ENCODE assay signal across 15 cellular contexts in the genomic region with DNA sequence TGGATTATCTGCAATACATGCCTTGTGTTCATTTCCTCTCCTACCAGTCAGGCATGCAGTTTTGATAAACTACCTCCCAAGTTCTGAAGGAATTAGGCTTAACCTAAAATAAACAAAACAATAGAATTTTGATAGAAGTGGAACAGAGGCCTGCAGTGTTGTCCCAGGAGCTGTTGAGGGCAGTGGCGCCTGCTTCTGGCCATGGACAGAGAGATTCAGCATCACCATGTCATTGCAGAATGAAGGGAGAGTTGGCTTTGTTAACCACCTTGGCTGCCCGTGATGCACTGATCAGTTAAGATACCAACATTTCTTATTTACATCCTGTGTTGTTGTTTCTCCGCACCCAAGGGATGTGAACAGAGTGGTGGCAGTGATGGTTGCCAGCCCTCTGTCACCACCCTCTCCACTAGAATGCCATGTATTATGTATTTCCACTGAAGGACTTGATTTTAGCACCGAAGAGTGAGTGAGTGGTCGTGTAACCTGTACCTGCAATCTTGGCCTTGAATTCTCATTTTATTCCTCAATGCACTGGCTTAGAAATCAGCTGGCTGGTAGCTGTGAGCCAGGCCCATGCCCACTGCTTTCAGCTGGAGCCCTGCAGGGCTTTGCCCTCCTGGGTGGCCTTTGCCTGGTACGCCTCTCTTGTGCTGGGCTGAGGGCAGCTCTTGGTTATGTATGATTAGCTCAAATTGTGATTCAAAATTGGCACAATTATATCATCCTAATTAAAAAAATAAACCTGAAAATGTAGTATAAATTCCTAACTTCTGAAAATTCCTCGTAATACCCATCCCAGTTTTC. TPM values are rescaled to one million over a fixed set of nuclear protein-coding genes. Genes with fewer than 3 reads are reported as not detected.
DNase-seq lines count a peak whose midpoint lies in the region; ATAC-seq, FAIRE-seq and TF ChIP-seq lines count a peak whose summit lies in the region.
"Had no signal": no experiment of that assay in that cellular context is flagged by ENCODE, and none has a peak within 500 bp of the region (broad histone marks: within the 10 kb centered on the region; RNA-seq: fewer than 3 reads in every experiment).

No MANE protein-coding gene starts in this region.

- no peak overlapping the region for H3K27ac ChIP-seq in CD4-positive, alpha-beta T cell (ENCODE audit: low read depth, low read length)
- no peak overlapping the region for H3K27ac ChIP-seq in astrocyte (ENCODE audit: low read depth, low read length)

- H3K4me3 Mint-ChIP-seq in CD4-positive, alpha-beta T cell = peak overlapping the region; percentile 21
- H3K4me3 Mint-ChIP-seq in astrocyte (ENCODE audit: unreplicated experiment) = no peak overlapping the region
- H3K4me3 Mint-ChIP-seq: effector memory CD8-positive, alpha-beta T cell had no signal

- peaks cover 6% of the 10 kb centered on the region for H3K4me1 ChIP-seq in astrocyte (ENCODE audit: insufficient read depth, low read length)

- H3K79me2 ChIP-seq in astrocyte (ENCODE audit: insufficient read depth, low read length) = no peaks in the 10 kb centered on the region

- H3K4me2 ChIP-seq in astrocyte (ENCODE audit: low read length) = no peak overlapping the region

- no peak for FAIRE-seq in astrocyte (lab: Jason Lieb, UNC)

- DNase-seq in CD4-positive, alpha-beta T cell = no peak
- peak; percentile 49 for DNase-seq in H7
- DNase-seq in astrocyte (ENCODE audit: low read depth) = no peak
- no peak for DNase-seq in left cardiac atrium
- no peak for DNase-seq in activated CD8-positive, alpha-beta memory T cell treated with anti-CD3 and anti-CD28 coated beads, Interleukin-2, amount 50 U/mL, for 4 hours
- no peak for DNase-seq in central memory CD4-positive, alpha-beta T cell
- no peak for DNase-seq in islet precursor cell
- DNase-seq: activated T-cell treated with anti-CD3 and anti-CD28 coated beads, Interleukin-2, amount 50 U/mL, for 1 hour; amygdala; effector memory CD8-positive, alpha-beta T cell; NCI-H146; NCI-H69; thyroid gland had no signal

- no peaks in the 10 kb centered on the region for H3K9me3 Mint-ChIP-seq in CD4-positive, alpha-beta T cell
- no peaks in the 10 kb centered on the region for H3K9me3 Mint-ChIP-seq in astrocyte (ENCODE audit: unreplicated experiment)
- H3K9me3 Mint-ChIP-seq: effector memory CD8-positive, alpha-beta T cell had no signal

- no peaks in the 10 kb centered on the region for H3K9me3 ChIP-seq in CD4-positive, alpha-beta T cell (ENCODE audit: control insufficient read depth, low read length)
- no peaks in the 10 kb centered on the region for H3K9me3 ChIP-seq in astrocyte (ENCODE audit: insufficient read depth, low read depth, low read length)
- H3K9me3 ChIP-seq: thyroid gland had no signal

- H3K4me3 ChIP-seq in H7 (ENCODE audit: insufficient read depth, low read depth, low read length) (no peak overlapping the region), astrocyte (ENCODE audit: insufficient read depth, low read depth, low read length) (no peak overlapping the region)
- H3K4me3 ChIP-seq: lung, thyroid gland had no signal

- TF ChIP-seq CTCF in CD4-positive, alpha-beta T cell (IDR thresholded peaks at IDR 0.05) = no peak
- peak; percentile 11 for TF ChIP-seq CTCF in astrocyte (IDR thresholded peaks at IDR 0.05; ENCODE audit: insufficient read depth, low read depth, low read length)

- no peak overlapping the region for H2AFZ ChIP-seq in astrocyte (ENCODE audit: low read depth, low read length)

- intact Hi-C loops in CD4-positive, alpha-beta T cell (cut with DNase I, micrococcal nuclease) = loop anchor here in 1 of 2 experiments (1.0 to 5.0 kb wide), 2 partner anchors 14 to 41 kb away; no protein-coding TSS in a partner anchor
- intact Hi-C loops in left cardiac atrium (cut with DNase I) = loop anchor here in 1 of 2 donors (10.0 kb wide), 1 partner anchor 88 kb away; no protein-coding TSS in a partner anchor

- peak; percentile 40 for ATAC-seq in CD4-positive, alpha-beta T cell (ENCODE audit: poor library complexity)
- ATAC-seq in left cardiac atrium = peak; percentile 39 to 68
- no peak for ATAC-seq in HG03378 (IDR thresholded peaks at IDR 0.05; ENCODE audit: unreplicated experiment)
- ATAC-seq: effector memory CD8-positive, alpha-beta T cell had no signal

- H3K36me3 ChIP-seq in H7 (replicated peaks; ENCODE audit: control insufficient read depth, insufficient read depth, low read length) (no peaks in the 10 kb centered on the region), astrocyte (ENCODE audit: insufficient read depth, low read length) (no peaks in the 10 kb centered on the region)
- H3K36me3 ChIP-seq: thyroid gland had no signal

- CTCF ChIA-PET in CD4-positive, alpha-beta T cell (lab: Charles Lee) = interaction anchor here (0.6 to 1.4 kb wide), 2 partner anchors 10 to 213 kb away, joined by 3 read pairs; no protein-coding TSS in a partner anchor

- no peaks in the 10 kb centered on the region for H3K27me3 Mint-ChIP-seq in CD4-positive, alpha-beta T cell
- H3K27me3 Mint-ChIP-seq in astrocyte (ENCODE audit: low read depth, unreplicated experiment) = no peaks in the 10 kb centered on the region
- H3K27me3 Mint-ChIP-seq: effector memory CD8-positive, alpha-beta T cell had no signal

- POLR2A ChIA-PET in CD4-positive, alpha-beta T cell (lab: Charles Lee) = interaction anchor here (1.5 kb wide), 1 partner anchor 29 kb away, joined by 5 read pairs; no protein-coding TSS in a partner anchor

- H3K9ac ChIP-seq in astrocyte (ENCODE audit: low read length) = no peak overlapping the region

- peaks cover 37% of the 10 kb centered on the region for H3K36me3 Mint-ChIP-seq in CD4-positive, alpha-beta T cell (ENCODE audit: low read depth)
- no peaks in the 10 kb centered on the region for H3K36me3 Mint-ChIP-seq in astrocyte (ENCODE audit: low read depth, unreplicated experiment)

- H4K20me1 ChIP-seq in astrocyte (ENCODE audit: insufficient read depth, low read length) = no peaks in the 10 kb centered on the region

- no peaks in the 10 kb centered on the region for H3K27me3 ChIP-seq in CD4-positive, alpha-beta T cell (ENCODE audit: control insufficient read depth, insufficient read depth, low read length)
- no peaks in the 10 kb centered on the region for H3K27me3 ChIP-seq in H7 (ENCODE audit: control insufficient read depth, insufficient read depth, low read length)
- no peaks in the 10 kb centered on the region for H3K27me3 ChIP-seq in astrocyte (ENCODE audit: insufficient read depth, low read length)
- H3K27me3 ChIP-seq: thyroid gland had no signal

- H3K27ac Mint-ChIP-seq in CD4-positive, alpha-beta T cell = peak overlapping the region; percentile 68
- no peak overlapping the region for H3K27ac Mint-ChIP-seq in astrocyte (ENCODE audit: unreplicated experiment)

- peaks cover 53% of the 10 kb centered on the region for H3K4me1 Mint-ChIP-seq in CD4-positive, alpha-beta T cell (ENCODE audit: low read depth)
- peaks cover 9% of the 10 kb centered on the region for H3K4me1 Mint-ChIP-seq in astrocyte (ENCODE audit: low read depth, unreplicated experiment)

RNA-seq across cellular contexts. Expression of a gene that starts 56.5 kb away (rescaled TPM):
- 1 to 10 TPM; 7.0 to 7.3 TPM for total RNA-seq in CD4-positive, alpha-beta T cell
- total RNA-seq in H7 (2014; rRNA removed; shearing (Covaris generic)) = 2.0 and 3.6 TPM in 2 replicates
- total RNA-seq in astrocyte (2.9 and 3.5 TPM in 2 replicates), left cardiac atrium (1 to 10 TPM; 8.9 to 9.3 TPM)
